Comparison of ENCODE assay signal across 27 cellular contexts in the genomic region with DNA sequence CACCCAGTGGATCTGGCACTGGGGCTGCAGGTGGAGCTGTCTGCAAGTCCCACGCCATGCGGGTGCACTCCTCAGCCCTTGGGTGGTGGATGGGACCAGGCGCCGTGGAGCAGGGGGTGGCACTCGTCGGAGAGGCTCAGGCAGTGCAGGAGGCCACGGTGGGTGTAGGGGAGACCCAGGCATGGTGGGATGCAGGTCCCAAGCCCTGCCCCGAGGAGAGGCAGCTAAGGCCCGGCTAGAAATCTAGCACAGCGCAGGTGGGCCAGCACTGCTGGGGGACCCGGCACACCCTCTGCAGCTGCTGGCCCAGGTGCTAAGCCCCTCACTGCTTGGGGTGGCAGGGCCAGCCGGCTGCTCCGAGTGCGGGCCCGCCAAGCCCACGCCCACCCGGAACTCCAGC. TPM values are rescaled to one million over a fixed set of nuclear protein-coding genes. Genes with fewer than 3 reads are reported as not detected.
"Had no signal": no experiment of that assay in that cellular context is flagged by ENCODE, and none has a peak within 500 bp of the region (broad histone marks: within the 10 kb centered on the region; RNA-seq: fewer than 3 reads in every experiment).

No MANE protein-coding gene starts in this region.

- H3K27ac ChIP-seq: ovary, parathyroid adenoma, psoas muscle, right lobe of liver, sigmoid colon, stomach, thoracic aorta, thyroid gland, transverse colon, upper lobe of left lung, vagina had no signal

- ATAC-seq: naive thymus-derived CD8-positive, alpha-beta T cell; natural killer cell treated with Interleukin-12 subunit alpha and Interleukin-12 subunit beta and Interleukin-15 and Interleukin-18, amount 100 ng/mL, for 72 hours; psoas muscle; right cardiac atrium; right lobe of liver; stimulated activated naive B cell treated with anti-CD40 and anti-IgM and Interleukin-4, amounts not matched to agents 10 μg/mL and 1 μg/mL and 100 μg/mL, for 72 hours had no signal

- H3K4me3 Mint-ChIP-seq: naive B cell; naive thymus-derived CD8-positive, alpha-beta T cell; natural killer cell treated with Interleukin-12 subunit alpha and Interleukin-12 subunit beta and Interleukin-15 and Interleukin-18, amount 100 ng/mL, for 72 hours; nephron progenitor cell; neural crest cell; stimulated activated naive B cell treated with anti-CD40 and anti-IgM and Interleukin-4, amounts not matched to agents 10 μg/mL and 1 μg/mL and 100 μg/mL, for 72 hours had no signal

- H3K9ac ChIP-seq: parathyroid adenoma had no signal

- H3K36me3 ChIP-seq: ovary, right lobe of liver, sigmoid colon, stomach, thoracic aorta, thyroid gland, transverse colon, upper lobe of left lung, vagina had no signal

- H3K36me3 Mint-ChIP-seq: naive B cell; naive thymus-derived CD8-positive, alpha-beta T cell; natural killer cell treated with Interleukin-12 subunit alpha and Interleukin-12 subunit beta and Interleukin-15 and Interleukin-18, amount 100 ng/mL, for 72 hours; stimulated activated naive B cell treated with anti-CD40 and anti-IgM and Interleukin-4, amounts not matched to agents 10 μg/mL and 1 μg/mL and 100 μg/mL, for 72 hours had no signal

- FAIRE-seq: small intestine, urothelium cell line had no signal

- H3K27me3 Mint-ChIP-seq: progenitor cell of endocrine pancreas had no signal

- H3K4me3 ChIP-seq: ovary, psoas muscle, right lobe of liver, sigmoid colon, stomach, thoracic aorta, thyroid gland, transverse colon, upper lobe of left lung, vagina had no signal

- DNase-seq: naive B cell; naive thymus-derived CD8-positive, alpha-beta T cell; nephron progenitor cell; occipital lobe; ovary; psoas muscle; right cardiac atrium; right lobe of liver; sigmoid colon; small intestine; stimulated activated CD4-positive, alpha-beta T cell treated with anti-CD3 and anti-CD28 coated beads, Interleukin-15, amount 100 ng/mL, for 24 hours; stimulated activated CD4-positive, alpha-beta T cell treated with anti-CD3 and anti-CD28 coated beads, Interleukin-2, amount 100 ng/mL, for 24 hours; stimulated activated CD4-positive, alpha-beta T cell treated with anti-CD3 and anti-CD28 coated beads, Interleukin-2, amount 100 ng/mL, for 48 hours; stimulated activated CD4-positive, alpha-beta T cell treated with anti-CD3 and anti-CD28 coated beads, Interleukin-4, amount 100 ng/mL, for 24 hours; stimulated activated naive B cell treated with anti-CD40 and anti-IgM and Interleukin-4, amounts not matched to agents 10 μg/mL and 1 μg/mL and 100 μg/mL, for 72 hours; stimulated activated naive CD4-positive, alpha-beta T cell treated with Interleukin-2 at 50 U/mL for 16 hours; stomach; thyroid gland; transverse colon had no signal

- H2AFZ ChIP-seq: parathyroid adenoma had no signal

- H3K9me3 ChIP-seq: ovary, psoas muscle, stomach, thoracic aorta, thyroid gland, transverse colon, upper lobe of left lung, vagina had no signal

- H3K9me3 Mint-ChIP-seq: naive thymus-derived CD8-positive, alpha-beta T cell; natural killer cell treated with Interleukin-12 subunit alpha and Interleukin-12 subunit beta and Interleukin-15 and Interleukin-18, amount 100 ng/mL, for 72 hours; nephron progenitor cell had no signal

- H3K27ac Mint-ChIP-seq: naive B cell; naive thymus-derived CD8-positive, alpha-beta T cell; natural killer cell treated with Interleukin-12 subunit alpha and Interleukin-12 subunit beta and Interleukin-15 and Interleukin-18, amount 100 ng/mL, for 72 hours; nephron progenitor cell; progenitor cell of endocrine pancreas; stimulated activated naive B cell treated with anti-CD40 and anti-IgM and Interleukin-4, amounts not matched to agents 10 μg/mL and 1 μg/mL and 100 μg/mL, for 72 hours had no signal

- H3K4me1 ChIP-seq: parathyroid adenoma, psoas muscle, right lobe of liver, sigmoid colon, stomach, thyroid gland, transverse colon, upper lobe of left lung, vagina had no signal

- H3K4me1 Mint-ChIP-seq: naive B cell; naive thymus-derived CD8-positive, alpha-beta T cell; nephron progenitor cell; neural crest cell; stimulated activated naive B cell treated with anti-CD40 and anti-IgM and Interleukin-4, amounts not matched to agents 10 μg/mL and 1 μg/mL and 100 μg/mL, for 72 hours had no signal

- H3K27me3 ChIP-seq: ovary, right lobe of liver, sigmoid colon, stomach, thyroid gland, transverse colon, upper lobe of left lung, vagina had no signal

RNA-seq across cellular contexts. Expression of a gene that starts 25.7 kb away (rescaled TPM):
- total RNA-seq: naive thymus-derived CD8-positive, alpha-beta T cell had no signal
